ENCODE assay signal across 8 cellular contexts in genomic region chr1:167803358-167804217, GRCh38.
DNase-seq lines count a peak whose midpoint lies in the region; ATAC-seq and TF ChIP-seq lines count a peak whose summit lies in the region.

No MANE protein-coding gene starts in this region.

- POLR2A ChIA-PET in CD4-positive, alpha-beta T cell (lab: Charles Lee) = no interaction called here

- TF ChIP-seq CTCF in CD4-positive, alpha-beta T cell (IDR thresholded peaks at IDR 0.05) = peak; percentile 95
- peak; percentile 97 for TF ChIP-seq CTCF in chondrocyte (IDR thresholded peaks at IDR 0.05)

- H3K4me1 Mint-ChIP-seq in CD4-positive, alpha-beta T cell (ENCODE audit: low read depth) = peaks cover 30% of the 10 kb centered on the region
- peaks cover 27% of the 10 kb centered on the region for H3K4me1 Mint-ChIP-seq in chondrocyte (ENCODE audit: low read depth)

- H3K27ac ChIP-seq in CD4-positive, alpha-beta T cell (ENCODE audit: low read depth, low read length) = no peak overlapping the region

- H3K27me3 Mint-ChIP-seq in CD4-positive, alpha-beta T cell = no peaks in the 10 kb centered on the region
- H3K27me3 Mint-ChIP-seq in chondrocyte (ENCODE audit: low read depth) = no peaks in the 10 kb centered on the region

- CTCF ChIA-PET in CD4-positive, alpha-beta T cell (lab: Charles Lee) = no interaction called here

- DNase-seq in CD4-positive, alpha-beta T cell = peak; percentile 70 to 87 (median 76)
- DNase-seq in NCI-H524 (lab: John Stamatoyannopoulos, UW) (peak; percentile 84 to 92), chondrocyte (ENCODE audit: low spot score) (peak; percentile 94), left lobe of liver (ENCODE audit: low spot score) (peak; percentile 88)
- DNase-seq in activated CD4-positive, alpha-beta T cell treated with anti-CD3 and anti-CD28 coated beads for 24 hours (ENCODE audit: low read depth in 2 of 2) = peak; percentile 85 to 92
- DNase-seq in stimulated activated CD4-positive, alpha-beta T cell treated with anti-CD3 and anti-CD28 coated beads, Interleukin-4, amount 100 ng/mL, for 48 hours (ENCODE audit: low read depth in 2 of 2) = peak; percentile 91 to 92

- peak overlapping the region; percentile 60 for H3K4me3 Mint-ChIP-seq in CD4-positive, alpha-beta T cell
- peak overlapping the region; percentile 31 for H3K4me3 Mint-ChIP-seq in chondrocyte (ENCODE audit: unreplicated experiment)

- ATAC-seq in CD4-positive, alpha-beta T cell (ENCODE audit: poor library complexity) = peak; percentile 79
- ATAC-seq in GM19438 (IDR thresholded peaks at IDR 0.05; ENCODE audit: low read depth, unreplicated experiment) = peak; percentile 98
- ATAC-seq in HG03520 (IDR thresholded peaks at IDR 0.05; ENCODE audit: unreplicated experiment) = peak; percentile 92
- ATAC-seq in left lobe of liver = peak; percentile 100

- no peaks in the 10 kb centered on the region for H3K36me3 Mint-ChIP-seq in CD4-positive, alpha-beta T cell (ENCODE audit: low read depth)
- H3K36me3 Mint-ChIP-seq in chondrocyte (ENCODE audit: low read depth) = no peaks in the 10 kb centered on the region

- no peaks in the 10 kb centered on the region for H3K9me3 ChIP-seq in CD4-positive, alpha-beta T cell (ENCODE audit: control insufficient read depth, low read length)

- intact Hi-C loops in CD4-positive, alpha-beta T cell (cut with DNase I, micrococcal nuclease) = loop anchor here in 1 of 2 experiments (2.0 to 5.0 kb wide), 2 partner anchors 86 to 205 kb away; no protein-coding TSS in a partner anchor

- no peaks in the 10 kb centered on the region for H3K9me3 Mint-ChIP-seq in CD4-positive, alpha-beta T cell
- no peaks in the 10 kb centered on the region for H3K9me3 Mint-ChIP-seq in chondrocyte (ENCODE audit: low read depth)

- no peak overlapping the region for H3K27ac Mint-ChIP-seq in CD4-positive, alpha-beta T cell
- H3K27ac Mint-ChIP-seq in chondrocyte (ENCODE audit: unreplicated experiment) = peak overlapping the region; percentile 77

- no peaks in the 10 kb centered on the region for H3K27me3 ChIP-seq in CD4-positive, alpha-beta T cell (ENCODE audit: control insufficient read depth, insufficient read depth, low read length)
